ENCODE assay signal across 17 cellular contexts in genomic region chr4:136484996-136485395, GRCh38.
"Had no signal": no experiment of that assay in that cellular context is flagged by ENCODE, and none has a peak within 500 bp of the region (broad histone marks: within the 10 kb centered on the region; RNA-seq: fewer than 3 reads in every experiment).

No MANE protein-coding gene starts in this region.

- H2AFZ ChIP-seq: hepatocyte had no signal

- H3K27me3 ChIP-seq: breast epithelium, hepatocyte, right lobe of liver, spleen, suprapubic skin had no signal

- H3K27ac ChIP-seq: breast epithelium, hepatocyte, right lobe of liver, spleen, suprapubic skin had no signal

- H3K4me1 ChIP-seq: breast epithelium, right lobe of liver, spleen, suprapubic skin had no signal

- DNase-seq: activated CD4-positive, alpha-beta T cell treated with anti-CD3 and anti-CD28 coated beads, Interleukin-2, amount 50 U/mL, for 48 hours; activated CD4-positive, CD25-positive, alpha-beta regulatory T cell treated with anti-CD3 and anti-CD28 coated beads, Interleukin-2, amount 50 U/mL, for 72 hours; activated CD8-positive, alpha-beta memory T cell treated with anti-CD3 and anti-CD28 coated beads, Interleukin-2, amount 10 ng/mL, durations not matched to agents 7 days and 5 days; activated effector memory CD4-positive, alpha-beta T cell treated with Interleukin-2 at 50 U/mL for 16 hours; activated T-cell treated with anti-CD3 and anti-CD28 coated beads, Interleukin-2, amount 50 U/mL, for 24 hours; amygdala; left cardiac atrium; naive thymus-derived CD4-positive, alpha-beta T cell; nucleus accumbens; right lobe of liver; spleen; stimulated activated CD4-positive, alpha-beta T cell treated with anti-CD3 and anti-CD28 coated beads, Interleukin-1b, Interleukin-23, amount 100 ng/mL, for 48 hours; stimulated activated naive CD4-positive, alpha-beta T cell treated with Interleukin-2 at 50 U/mL for 16 hours had no signal

- ATAC-seq: activated CD8-positive, alpha-beta memory T cell treated with anti-CD3 and anti-CD28 coated beads, Interleukin-2, amount 10 ng/mL, durations not matched to agents 7 days and 5 days; left cardiac atrium; naive thymus-derived CD4-positive, alpha-beta T cell; right lobe of liver had no signal

- H3K4me3 ChIP-seq: breast epithelium, hepatocyte, lung, right lobe of liver, spleen, suprapubic skin had no signal

- H3K36me3 ChIP-seq: breast epithelium, right lobe of liver, spleen, suprapubic skin had no signal

- H3K4me2 ChIP-seq: hepatocyte had no signal

- H3K9me3 ChIP-seq: breast epithelium, right lobe of liver, spleen, suprapubic skin had no signal
